ENCODE assay signal across 8 cellular contexts in the genomic region with DNA sequence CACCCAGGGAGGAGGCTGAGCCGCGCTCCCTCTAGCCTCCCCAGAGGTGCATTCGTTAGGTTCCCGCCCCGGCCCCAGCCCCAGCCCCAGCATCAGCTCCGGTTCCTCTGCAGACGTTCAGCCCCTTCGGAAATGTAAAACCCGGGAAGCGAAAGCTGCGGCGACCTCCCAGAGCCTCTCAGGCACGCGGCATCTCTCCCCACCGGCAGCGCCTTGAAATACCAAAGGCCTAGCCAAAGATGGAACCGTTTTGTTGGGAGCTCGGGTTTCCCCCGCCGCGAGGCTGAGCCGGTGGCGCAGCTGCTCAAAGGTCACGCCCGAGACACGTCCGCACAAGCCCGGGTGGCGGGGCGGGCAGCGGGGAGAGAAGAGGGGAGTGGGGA.
DNase-seq lines count a peak whose midpoint lies in the region; ATAC-seq and TF ChIP-seq lines count a peak whose summit lies in the region.

No MANE protein-coding gene starts in this region.

- intact Hi-C loops in colonic mucosa (cut with DNase I) = no loop called here

- TF ChIP-seq CTCF in colonic mucosa (IDR thresholded peaks at IDR 0.05) = no peak
- TF ChIP-seq CTCF in lung (IDR thresholded peaks at IDR 0.05; ENCODE audit: control extremely low read depth, extremely low read depth) = no peak

- H3K27ac ChIP-seq in colonic mucosa (no peak overlapping the region), lung (ENCODE audit: low read depth in 1 of 2, low read length in 1 of 2) (no peak overlapping the region)

- H3K9ac ChIP-seq in colonic mucosa (ENCODE audit: low read depth in 2 of 2, low read length in 2 of 2) = no peak overlapping the region

- peak overlapping the region; percentile 71 for H3K27ac Mint-ChIP-seq in stimulated activated memory B cell treated with anti-CD40 and anti-IgM and Interleukin-4, amounts not matched to agents 10 μg/mL and 1 μg/mL and 100 μg/mL, for 72 hours

- no peaks in the 10 kb centered on the region for H3K27me3 Mint-ChIP-seq in stimulated activated memory B cell treated with anti-CD40 and anti-IgM and Interleukin-4, amounts not matched to agents 10 μg/mL and 1 μg/mL and 100 μg/mL, for 72 hours

- no peaks in the 10 kb centered on the region for H3K9me3 Mint-ChIP-seq in stimulated activated memory B cell treated with anti-CD40 and anti-IgM and Interleukin-4, amounts not matched to agents 10 μg/mL and 1 μg/mL and 100 μg/mL, for 72 hours

- H3K27me3 ChIP-seq in colonic mucosa (no peaks in the 10 kb centered on the region), lung (ENCODE audit: control insufficient read depth, insufficient read depth) (no peaks in the 10 kb centered on the region)

- H3K4me3 ChIP-seq in colonic mucosa (peak overlapping the region; percentile 12), lung (no peak overlapping the region)

- H3K9me3 ChIP-seq in colonic mucosa = no peaks in the 10 kb centered on the region
- H3K9me3 ChIP-seq in lung (ENCODE audit: control insufficient read depth in 2 of 2, insufficient read depth in 1 of 2, low read length in 1 of 2) = peaks cover 0 to 2% of the 10 kb centered on the region in 2 donors

- H3K4me1 ChIP-seq in colonic mucosa = no peaks in the 10 kb centered on the region
- H3K4me1 ChIP-seq in lung (ENCODE audit: control insufficient read depth in 2 of 2, insufficient read depth in 2 of 2, low read length in 2 of 2) = peaks cover 0 to 2% of the 10 kb centered on the region in 2 donors

- peaks cover 25% of the 10 kb centered on the region for H3K4me1 Mint-ChIP-seq in stimulated activated memory B cell treated with anti-CD40 and anti-IgM and Interleukin-4, amounts not matched to agents 10 μg/mL and 1 μg/mL and 100 μg/mL, for 72 hours

- no peaks in the 10 kb centered on the region for H3K36me3 Mint-ChIP-seq in stimulated activated memory B cell treated with anti-CD40 and anti-IgM and Interleukin-4, amounts not matched to agents 10 μg/mL and 1 μg/mL and 100 μg/mL, for 72 hours

- 2% methylated on average over 21 to 31 of the region's 31 CpGs for WGBS in lung, 2 donors

- peak overlapping the region; percentile 76 for H3K4me3 Mint-ChIP-seq in stimulated activated memory B cell treated with anti-CD40 and anti-IgM and Interleukin-4, amounts not matched to agents 10 μg/mL and 1 μg/mL and 100 μg/mL, for 72 hours

- DNase-seq in NCI-H345 (lab: John Stamatoyannopoulos, UW) = peak; percentile 52
- no peak for DNase-seq in NCI-H345 treated with DMSO at 0.1 percent for 48 hours (lab: John Stamatoyannopoulos, UW; ENCODE audit: unreplicated experiment)
- DNase-seq in RPMI7951 (ENCODE audit: low read depth) = peak; percentile 75
- DNase-seq in colonic mucosa = peak; percentile 79
- DNase-seq in lung (ENCODE audit: low spot score) = peak; percentile 43

- ATAC-seq in HG03196 (IDR thresholded peaks at IDR 0.05; ENCODE audit: unreplicated experiment) (peak; percentile 61), lung (ENCODE audit: insufficient read depth, low FRiP score) (no peak), HG03135 (IDR thresholded peaks at IDR 0.05; ENCODE audit: unreplicated experiment) (no peak)
- ATAC-seq in stimulated activated memory B cell treated with anti-CD40 and anti-IgM and Interleukin-4, amounts not matched to agents 10 μg/mL and 1 μg/mL and 100 μg/mL, for 72 hours = peak; percentile 81

- H3K36me3 ChIP-seq in colonic mucosa (no peaks in the 10 kb centered on the region), lung (ENCODE audit: control insufficient read depth in 2 of 2, insufficient read depth in 2 of 2, low read length in 2 of 2) (no peaks in the 10 kb centered on the region)

Comparison
In these comparisons a context has a peak if more than half of its experiments do, and no peak if none do; other contexts are left out.
1. ATAC-seq: peak in HG03196 (single experiment) and stimulated activated memory B cell treated with anti-CD40 and anti-IgM and Interleukin-4, amounts not matched to agents 10 μg/mL and 1 μg/mL and 100 μg/mL, for 72 hours (single experiment); none in lung (single experiment) and HG03135 (single experiment).